In the genomic region with DNA sequence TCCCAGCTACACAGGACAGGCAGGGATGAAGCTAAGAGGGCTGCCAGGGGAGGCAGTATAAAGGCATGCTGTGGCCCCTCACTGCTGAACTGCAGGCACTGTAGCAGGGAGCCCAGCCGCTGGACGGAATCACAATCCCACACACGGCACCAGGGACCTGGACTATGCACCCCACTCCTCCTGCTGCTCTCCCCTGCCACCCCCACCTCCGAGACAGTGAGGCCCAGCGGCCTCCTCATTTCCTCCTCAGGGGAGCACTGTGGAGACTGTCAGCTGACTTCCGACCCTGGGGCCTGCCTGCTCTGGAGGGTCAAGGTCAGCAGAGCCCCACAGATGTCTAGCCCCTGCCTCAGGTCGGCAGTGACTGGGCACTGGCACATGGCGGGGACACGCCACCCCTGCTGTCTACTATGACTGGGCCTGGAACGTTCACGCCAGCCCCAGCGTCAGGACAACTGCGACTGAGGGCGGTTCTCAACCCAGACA, we compare ENCODE assay signal across 1 cellular context.
TF ChIP-seq lines count a peak whose summit lies in the region.

No MANE protein-coding gene starts in this region.

TF ChIP-seq in GM12878, 131 proteins besides CTCF, POLR2A, EP300 and RAD21:
- no peak for TF ChIP-seq CBX3 (IDR thresholded peaks at IDR 0.05; ENCODE audit: borderline replicate concordance, low read depth)
- TF ChIP-seq, protein P1, sequence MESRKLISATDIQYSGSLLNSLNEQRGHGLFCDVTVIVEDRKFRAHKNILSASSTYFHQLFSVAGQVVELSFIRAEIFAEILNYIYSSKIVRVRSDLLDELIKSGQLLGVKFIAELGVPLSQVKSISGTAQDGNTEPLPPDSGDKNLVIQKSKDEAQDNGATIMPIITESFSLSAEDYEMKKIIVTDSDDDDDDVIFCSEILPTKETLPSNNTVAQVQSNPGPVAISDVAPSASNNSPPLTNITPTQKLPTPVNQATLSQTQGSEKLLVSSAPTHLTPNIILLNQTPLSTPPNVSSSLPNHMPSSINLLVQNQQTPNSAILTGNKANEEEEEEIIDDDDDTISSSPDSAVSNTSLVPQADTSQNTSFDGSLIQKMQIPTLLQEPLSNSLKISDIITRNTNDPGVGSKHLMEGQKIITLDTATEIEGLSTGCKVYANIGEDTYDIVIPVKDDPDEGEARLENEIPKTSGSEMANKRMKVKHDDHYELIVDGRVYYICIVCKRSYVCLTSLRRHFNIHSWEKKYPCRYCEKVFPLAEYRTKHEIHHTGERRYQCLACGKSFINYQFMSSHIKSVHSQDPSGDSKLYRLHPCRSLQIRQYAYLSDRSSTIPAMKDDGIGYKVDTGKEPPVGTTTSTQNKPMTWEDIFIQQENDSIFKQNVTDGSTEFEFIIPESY (IDR thresholded peaks at IDR 0.05), result no peak
